21 cellular contexts compared by ENCODE assay signal in genomic region chr5:136007271-136007670, GRCh38. TPM values are rescaled to one million over a fixed set of nuclear protein-coding genes. Genes with fewer than 3 reads are reported as not detected.
DNase-seq lines count a peak whose midpoint lies in the region; ATAC-seq and TF ChIP-seq lines count a peak whose summit lies in the region.
"Had no signal": no experiment of that assay in that cellular context is flagged by ENCODE, and none has a peak within 500 bp of the region (broad histone marks: within the 10 kb centered on the region; RNA-seq: fewer than 3 reads in every experiment).

No MANE protein-coding gene starts in this region.

- no peak overlapping the region for H2BK5ac ChIP-seq in mesendoderm (ENCODE audit: low read length)

- no peak overlapping the region for H4K5ac ChIP-seq in mesendoderm (ENCODE audit: low read length)

- 55 to 82% (median 66%) methylated on average over 4 of the region's 4 CpGs for WGBS in psoas muscle, 3 donors
- WGBS in mesendoderm (ENCODE audit: extremely low coverage, insufficient coverage, low lambda C conversion rate), result no CpG with 5 or more reads among the region's 4 CpGs

- peaks cover 8% of the 10 kb centered on the region for H3K4me1 ChIP-seq in psoas muscle
- H3K4me1 ChIP-seq in naive thymus-derived CD4-positive, alpha-beta T cell (ENCODE audit: control insufficient read depth in 2 of 2, insufficient read depth in 2 of 2, low read length in 2 of 2), result no peaks in the 10 kb centered on the region
- no peaks in the 10 kb centered on the region for H3K4me1 ChIP-seq in mesendoderm (ENCODE audit: control insufficient read depth, low read depth, low read length)
- H3K4me1 ChIP-seq: prostate gland had no signal

- no peak for DNase-seq in AG04450 (ENCODE audit: low read depth, low spot score)
- no peak for DNase-seq in RWPE1 (ENCODE audit: low spot score)
- peak; percentile 65 for DNase-seq in fibroblast of gingiva (ENCODE audit: low read depth)
- no peak for DNase-seq in psoas muscle
- no peak for DNase-seq in naive thymus-derived CD4-positive, alpha-beta T cell
- no peak for DNase-seq in mesendoderm
- DNase-seq in AML-193 (lab: John Stamatoyannopoulos, UW), result no peak
- DNase-seq in activated CD4-positive, alpha-beta T cell treated with anti-CD3 and anti-CD28 coated beads for 36 hours, result no peak
- DNase-seq: effector memory CD8-positive, alpha-beta T cell; foreskin melanocyte; MM.1S; NCI-H187 treated with DMSO at 0.1 percent for 48 hours; NCI-H524; SHP77 treated with DMSO at 0.1 percent for 48 hours; stimulated activated naive CD8-positive, alpha-beta T cell treated with anti-CD3 and anti-CD28 coated beads, Interleukin-15, amount 100 ng/mL, for 72 hours; T-helper 2 cell had no signal

- ATAC-seq in psoas muscle, result peak in 3 of 4 donors; percentile 64 to 74 (median 65)
- no peak for ATAC-seq in naive thymus-derived CD4-positive, alpha-beta T cell
- no peak for ATAC-seq in activated CD4-positive, alpha-beta T cell treated with anti-CD3 and anti-CD28 coated beads for 36 hours
- ATAC-seq: effector memory CD8-positive, alpha-beta T cell; natural killer cell treated with Interleukin-12 subunit alpha and Interleukin-12 subunit beta and Interleukin-15 and Interleukin-18, amount 100 ng/mL, for 72 hours; stimulated activated naive CD8-positive, alpha-beta T cell treated with anti-CD3 and anti-CD28 coated beads, Interleukin-15, amount 100 ng/mL, for 72 hours had no signal

- no peak overlapping the region for H3K18ac ChIP-seq in mesendoderm (ENCODE audit: low read length)

- no peak overlapping the region for H2BK120ac ChIP-seq in mesendoderm (ENCODE audit: low read depth, low read length)

- no peak overlapping the region for H3K4me2 ChIP-seq in mesendoderm (ENCODE audit: low read length)

- no peaks in the 10 kb centered on the region for H3K36me3 Mint-ChIP-seq in naive thymus-derived CD4-positive, alpha-beta T cell
- no peaks in the 10 kb centered on the region for H3K36me3 Mint-ChIP-seq in activated CD4-positive, alpha-beta T cell treated with anti-CD3 and anti-CD28 coated beads for 36 hours (ENCODE audit: low read depth)
- H3K36me3 Mint-ChIP-seq: natural killer cell treated with Interleukin-12 subunit alpha and Interleukin-12 subunit beta and Interleukin-15 and Interleukin-18, amount 100 ng/mL, for 72 hours had no signal

- H3K36me3 ChIP-seq in psoas muscle (ENCODE audit: insufficient read depth in 1 of 2, low read depth in 1 of 2), result no peaks in the 10 kb centered on the region
- H3K36me3 ChIP-seq in naive thymus-derived CD4-positive, alpha-beta T cell (ENCODE audit: control insufficient read depth in 2 of 3, insufficient read depth in 3 of 3, low read length in 3 of 3), result no peaks in the 10 kb centered on the region
- no peaks in the 10 kb centered on the region for H3K36me3 ChIP-seq in mesendoderm (ENCODE audit: control insufficient read depth, insufficient read depth, low read length)
- H3K36me3 ChIP-seq: prostate gland, vagina had no signal

- H3K4me1 Mint-ChIP-seq in naive thymus-derived CD4-positive, alpha-beta T cell, result no peaks in the 10 kb centered on the region
- no peaks in the 10 kb centered on the region for H3K4me1 Mint-ChIP-seq in activated CD4-positive, alpha-beta T cell treated with anti-CD3 and anti-CD28 coated beads for 36 hours
- H3K4me1 Mint-ChIP-seq: stimulated activated naive CD8-positive, alpha-beta T cell treated with anti-CD3 and anti-CD28 coated beads, Interleukin-15, amount 100 ng/mL, for 72 hours had no signal

- no peak overlapping the region for H4K8ac ChIP-seq in mesendoderm (ENCODE audit: low read depth, low read length)

- peaks cover 0 to 3% (median 0%) of the 10 kb centered on the region in 11 donors for H3K9me3 Mint-ChIP-seq in naive thymus-derived CD4-positive, alpha-beta T cell
- no peaks in the 10 kb centered on the region for H3K9me3 Mint-ChIP-seq in activated CD4-positive, alpha-beta T cell treated with anti-CD3 and anti-CD28 coated beads for 36 hours (ENCODE audit: low read depth)
- H3K9me3 Mint-ChIP-seq: activated T-helper 2 cell treated with anti-CD3 and anti-CD28 coated beads, Interferon-gamma antibody, Interleukin-2, Interleukin-4, amounts not matched to agents 10 μg/mL and 5 μg/mL and 100 μg/mL, durations not matched to agents 14 hours and 24 hours and 36 hours; effector memory CD8-positive, alpha-beta T cell; natural killer cell treated with Interleukin-12 subunit alpha and Interleukin-12 subunit beta and Interleukin-15 and Interleukin-18, amount 100 ng/mL, for 72 hours; stimulated activated naive CD8-positive, alpha-beta T cell treated with anti-CD3 and anti-CD28 coated beads, Interleukin-15, amount 100 ng/mL, for 72 hours had no signal

- POLR2A ChIA-PET in AG04450 (lab: Yijun Ruan, JAX), result interaction anchor here (2.4 to 5.2 kb wide), 2 partner anchors 13 to 21 kb away, joined by 8 to 27 read pairs; partner anchors contain the start of gene TGFBI
- POLR2A ChIA-PET in RWPE1 (lab: Yijun Ruan, JAX; ENCODE audit: low non-redundant PET), result interaction anchor here (1.0 kb wide), 1 partner anchor 22 kb away, joined by 3 read pairs; no protein-coding TSS in a partner anchor
- POLR2A ChIA-PET in naive thymus-derived CD4-positive, alpha-beta T cell (lab: Charles Lee), result no interaction called here
- POLR2A ChIA-PET in activated CD4-positive, alpha-beta T cell treated with anti-CD3 and anti-CD28 coated beads for 36 hours (lab: Charles Lee), result no interaction called here

- no peaks in the 10 kb centered on the region for H3K79me1 ChIP-seq in mesendoderm (ENCODE audit: low read length)

- no peak overlapping the region for H3K56ac ChIP-seq in mesendoderm (ENCODE audit: low read length)

- no peak overlapping the region for H3K4ac ChIP-seq in mesendoderm (ENCODE audit: low read depth, low read length)

- H3K23ac ChIP-seq in mesendoderm (ENCODE audit: low read length), result no peak overlapping the region

- CTCF ChIA-PET in AG04450 (lab: Charles Lee) (interaction anchor here (0.6 to 2.4 kb wide), 2 partner anchors 51 to 63 kb away, joined by 3 to 12 read pairs; no protein-coding TSS in a partner anchor), RWPE1 (lab: Yijun Ruan, JAX) (interaction anchor here (0.7 kb wide), 1 partner anchor 36 kb away, joined by 5 read pairs; no protein-coding TSS in a partner anchor)
- CTCF ChIA-PET in naive thymus-derived CD4-positive, alpha-beta T cell (lab: Charles Lee), result no interaction called here
- CTCF ChIA-PET in activated CD4-positive, alpha-beta T cell treated with anti-CD3 and anti-CD28 coated beads for 36 hours (lab: Charles Lee), result no interaction called here

- H3K27ac ChIP-seq in AG04450 (ENCODE audit: low read depth, low read length) (peak overlapping the region; percentile 79), RWPE1 (peak overlapping the region; percentile 97), psoas muscle (no peak overlapping the region), mesendoderm (ENCODE audit: low read depth, low read length) (no peak overlapping the region)
- no peak overlapping the region for H3K27ac ChIP-seq in naive thymus-derived CD4-positive, alpha-beta T cell (ENCODE audit: low read depth, low read length)
- H3K27ac ChIP-seq: prostate gland, vagina had no signal

- peaks cover 10 to 27% (median 21%) of the 10 kb centered on the region in 5 donors for H3K27me3 Mint-ChIP-seq in naive thymus-derived CD4-positive, alpha-beta T cell
- peaks cover 13% of the 10 kb centered on the region for H3K27me3 Mint-ChIP-seq in activated CD4-positive, alpha-beta T cell treated with anti-CD3 and anti-CD28 coated beads for 36 hours

- no peak overlapping the region for H3K9ac ChIP-seq in mesendoderm (ENCODE audit: low read length)

- H3K4me3 ChIP-seq in AG04450 (ENCODE audit: low read depth, low read length), result no peak overlapping the region
- no peak overlapping the region for H3K4me3 ChIP-seq in psoas muscle
- no peak overlapping the region for H3K4me3 ChIP-seq in naive thymus-derived CD4-positive, alpha-beta T cell (ENCODE audit: low read length)
- H3K4me3 ChIP-seq in mesendoderm (ENCODE audit: low read length), result no peak overlapping the region
- H3K4me3 ChIP-seq: prostate gland, vagina had no signal

- TF ChIP-seq CTCF in AG04450 (IDR thresholded peaks at IDR 0.05; ENCODE audit: low read depth, low read length), result no peak
- no peak for TF ChIP-seq CTCF in RWPE1 (conservative IDR thresholded peaks at IDR 0.05; ENCODE audit: low read depth)
- no peak for TF ChIP-seq CTCF in psoas muscle (IDR thresholded peaks at IDR 0.05)

- no peak overlapping the region for H3K4me3 Mint-ChIP-seq in naive thymus-derived CD4-positive, alpha-beta T cell
- H3K4me3 Mint-ChIP-seq in activated CD4-positive, alpha-beta T cell treated with anti-CD3 and anti-CD28 coated beads for 36 hours, result no peak overlapping the region
- H3K4me3 Mint-ChIP-seq: effector memory CD8-positive, alpha-beta T cell; natural killer cell treated with Interleukin-12 subunit alpha and Interleukin-12 subunit beta and Interleukin-15 and Interleukin-18, amount 100 ng/mL, for 72 hours; stimulated activated naive CD8-positive, alpha-beta T cell treated with anti-CD3 and anti-CD28 coated beads, Interleukin-15, amount 100 ng/mL, for 72 hours had no signal

- intact Hi-C loops in psoas muscle (cut with DNase I), result no loop called here
- intact Hi-C loops in naive thymus-derived CD4-positive, alpha-beta T cell (cut with micrococcal nuclease), result no loop called here
- intact Hi-C loops in activated CD4-positive, alpha-beta T cell treated with anti-CD3 and anti-CD28 coated beads for 36 hours (cut with DNase I, micrococcal nuclease), result no loop called here

- no peak overlapping the region for H2AK5ac ChIP-seq in mesendoderm (ENCODE audit: low read length)

- H3K9me3 ChIP-seq in AG04450 (ENCODE audit: control insufficient read depth, insufficient read depth, low read length) (no peaks in the 10 kb centered on the region), psoas muscle (no peaks in the 10 kb centered on the region)
- H3K9me3 ChIP-seq in naive thymus-derived CD4-positive, alpha-beta T cell (ENCODE audit: control insufficient read depth in 2 of 3, low read length in 3 of 3), result no peaks in the 10 kb centered on the region
- H3K9me3 ChIP-seq: prostate gland, vagina had no signal

- H3K79me2 ChIP-seq in mesendoderm (ENCODE audit: control insufficient read depth, insufficient read depth, low read length), result no peaks in the 10 kb centered on the region

- no peaks in the 10 kb centered on the region for H3K27me3 ChIP-seq in AG04450 (ENCODE audit: control insufficient read depth, insufficient read depth, low read length)
- H3K27me3 ChIP-seq in psoas muscle (ENCODE audit: insufficient read depth in 3 of 3, low read length in 2 of 3), result peaks cover 0 to 2% (median 0%) of the 10 kb centered on the region in 3 donors
- no peaks in the 10 kb centered on the region for H3K27me3 ChIP-seq in naive thymus-derived CD4-positive, alpha-beta T cell (ENCODE audit: control insufficient read depth in 2 of 2, insufficient read depth in 2 of 2, low read length in 2 of 2)
- H3K27me3 ChIP-seq in mesendoderm (ENCODE audit: insufficient read depth, low read length, poor library complexity), result no peaks in the 10 kb centered on the region
- H3K27me3 ChIP-seq: vagina had no signal

- no peak overlapping the region for H3K27ac Mint-ChIP-seq in naive thymus-derived CD4-positive, alpha-beta T cell
- H3K27ac Mint-ChIP-seq in activated CD4-positive, alpha-beta T cell treated with anti-CD3 and anti-CD28 coated beads for 36 hours, result no peak overlapping the region
- H3K27ac Mint-ChIP-seq: activated T-helper 2 cell treated with anti-CD3 and anti-CD28 coated beads, Interferon-gamma antibody, Interleukin-2, Interleukin-4, amounts not matched to agents 10 μg/mL and 5 μg/mL and 100 μg/mL, durations not matched to agents 14 hours and 24 hours and 36 hours; effector memory CD8-positive, alpha-beta T cell; natural killer cell treated with Interleukin-12 subunit alpha and Interleukin-12 subunit beta and Interleukin-15 and Interleukin-18, amount 100 ng/mL, for 72 hours; stimulated activated naive CD8-positive, alpha-beta T cell treated with anti-CD3 and anti-CD28 coated beads, Interleukin-15, amount 100 ng/mL, for 72 hours had no signal

- H2BK15ac ChIP-seq in mesendoderm (replicated peaks; ENCODE audit: low read depth), result no peak overlapping the region

RNA-seq across cellular contexts. Expression of gene TGFBI, which starts 21.5 kb away (rescaled TPM):
- polyA plus RNA-seq in AG04450 (2011; rRNA removed) (2,219 and 2,576 TPM in 2 replicates), psoas muscle (10 to 100 TPM; 18.8 to 28.3 (median 20.9) TPM)
- polyA minus RNA-seq in AG04450 (2011; rRNA and poly(A)+ RNA removed), result 1,062 and 1,253 TPM in 2 replicates
- 10 to 100 TPM; 24.4 to 35.9 (median 30.3) TPM for total RNA-seq in psoas muscle
- 100 to 1,000 TPM in 1 of 5 experiments, 10 to 100 TPM in 3, not detected in 1; 18.1 to 167 (median 20.5) TPM for total RNA-seq in naive thymus-derived CD4-positive, alpha-beta T cell
- polyA plus RNA-seq in naive thymus-derived CD4-positive, alpha-beta T cell, result under 1 TPM; 0.07 to 0.32 TPM
- 3.8 TPM for polyA plus RNA-seq in mesendoderm (2013, experiment 1 of 2)
- 4.0 TPM for polyA plus RNA-seq in mesendoderm (2013, experiment 2 of 2)
- total RNA-seq in activated CD4-positive, alpha-beta T cell treated with anti-CD3 and anti-CD28 coated beads for 36 hours, result not detected
- total RNA-seq: activated T-helper 2 cell treated with anti-CD3 and anti-CD28 coated beads, Interferon-gamma antibody, Interleukin-2, Interleukin-4, amounts not matched to agents 10 μg/mL and 5 μg/mL and 100 μg/mL, durations not matched to agents 14 hours and 24 hours and 36 hours; natural killer cell treated with Interleukin-12 subunit alpha and Interleukin-12 subunit beta and Interleukin-15 and Interleukin-18, amount 100 ng/mL, for 72 hours had no signal

RNA-seq across cellular contexts. Expression of gene LECT2, which starts 52.5 kb away (rescaled TPM):
- polyA plus RNA-seq in AG04450 (2011; rRNA removed) (not detected in 2 replicates), psoas muscle (not detected)
- polyA minus RNA-seq in AG04450 (2011; rRNA and poly(A)+ RNA removed), result not detected in 2 replicates
- not detected for total RNA-seq in psoas muscle
- not detected for total RNA-seq in naive thymus-derived CD4-positive, alpha-beta T cell
- polyA plus RNA-seq in naive thymus-derived CD4-positive, alpha-beta T cell, result not detected
- not detected for polyA plus RNA-seq in mesendoderm (2013, experiment 1 of 2)
- not detected for polyA plus RNA-seq in mesendoderm (2013, experiment 2 of 2)
- not detected for total RNA-seq in activated CD4-positive, alpha-beta T cell treated with anti-CD3 and anti-CD28 coated beads for 36 hours
- total RNA-seq: activated T-helper 2 cell treated with anti-CD3 and anti-CD28 coated beads, Interferon-gamma antibody, Interleukin-2, Interleukin-4, amounts not matched to agents 10 μg/mL and 5 μg/mL and 100 μg/mL, durations not matched to agents 14 hours and 24 hours and 36 hours; natural killer cell treated with Interleukin-12 subunit alpha and Interleukin-12 subunit beta and Interleukin-15 and Interleukin-18, amount 100 ng/mL, for 72 hours; prostate gland; vagina had no signal
- polyA plus RNA-seq: adipose tissue had no signal

Comparison
In these comparisons a context has a peak if more than half of its experiments do, and no peak if none do; other contexts are left out.
1. H3K27ac ChIP-seq: peak in AG04450 (single experiment) and RWPE1 (single experiment); none in psoas muscle (single experiment), naive thymus-derived CD4-positive, alpha-beta T cell (single experiment) and mesendoderm (single experiment).
2. ATAC-seq: peak in psoas muscle (3 of 4); none in naive thymus-derived CD4-positive, alpha-beta T cell (single experiment) and activated CD4-positive, alpha-beta T cell treated with anti-CD3 and anti-CD28 coated beads for 36 hours (single experiment).
3. CTCF ChIA-PET loops: an anchor here in AG04450 (0.6 to 2.4 kb wide) and RWPE1 (0.7 kb wide); none called in naive thymus-derived CD4-positive, alpha-beta T cell and activated CD4-positive, alpha-beta T cell treated with anti-CD3 and anti-CD28 coated beads for 36 hours.
4. POLR2A ChIA-PET loops: an anchor here in AG04450 (2.4 to 5.2 kb wide) and RWPE1 (1.0 kb wide); none called in naive thymus-derived CD4-positive, alpha-beta T cell and activated CD4-positive, alpha-beta T cell treated with anti-CD3 and anti-CD28 coated beads for 36 hours.